ENCODE assay signal across 8 cellular contexts in genomic region chr3:20186600-20187004, GRCh38. TPM values are rescaled to one million over a fixed set of nuclear protein-coding genes. Genes with fewer than 3 reads are reported as not detected.
DNase-seq lines count a peak whose midpoint lies in the region; TF ChIP-seq lines count a peak whose summit lies in the region.

No MANE protein-coding gene starts in this region.

- H3K9ac ChIP-seq in HUES48 (ENCODE audit: low read depth, low read length), result peak overlapping the region; percentile 89

- H3K4me1 ChIP-seq in cardiac muscle cell (ENCODE audit: low read depth) (peaks cover 16% of the 10 kb centered on the region), HUES48 (ENCODE audit: control insufficient read depth, insufficient read depth, low read length) (peaks cover 13% of the 10 kb centered on the region), ectodermal cell (ENCODE audit: control insufficient read depth, insufficient read depth, low read length) (peaks cover 13% of the 10 kb centered on the region), neutrophil (ENCODE audit: control insufficient read depth in 1 of 2, insufficient read depth in 1 of 2, low read depth in 1 of 2, low read length in 1 of 2) (peaks cover 21 to 27% of the 10 kb centered on the region in 2 experiments)

- intact Hi-C loops in cardiac septum (cut with DNase I), result loop anchor here (1.0 to 2.0 kb wide), 2 partner anchors 146 to 239 kb away; partner anchors contain the start of genes KAT2B and RAB5A

- H3K27ac ChIP-seq in cardiac muscle cell, result peak overlapping the region; percentile 94
- H3K27ac ChIP-seq in HUES48 (ENCODE audit: low read depth, low read length), result peak overlapping the region; percentile 94
- peak overlapping the region; percentile 85 for H3K27ac ChIP-seq in ectodermal cell (ENCODE audit: insufficient read depth, low read depth, low read length, poor library complexity, severe bottlenecking)
- H3K27ac ChIP-seq in neutrophil, result peak overlapping the region; percentile 91

- TF ChIP-seq CTCF in cardiac muscle cell (IDR thresholded peaks at IDR 0.05; ENCODE audit: low read depth, low read length), result no peak
- TF ChIP-seq CTCF in neutrophil (IDR thresholded peaks at IDR 0.05), result no peak

- no peaks in the 10 kb centered on the region for H3K27me3 ChIP-seq in cardiac muscle cell
- H3K27me3 ChIP-seq in HUES48 (ENCODE audit: control insufficient read depth, insufficient read depth, low read length), result no peaks in the 10 kb centered on the region
- no peaks in the 10 kb centered on the region for H3K27me3 ChIP-seq in ectodermal cell (ENCODE audit: control insufficient read depth, insufficient read depth, low read length, poor library complexity, severe bottlenecking)
- H3K27me3 ChIP-seq in neutrophil, result no peaks in the 10 kb centered on the region

- H3K4me3 ChIP-seq in cardiac muscle cell (peak overlapping the region; percentile 83), HUES48 (ENCODE audit: low read depth, low read length) (peak overlapping the region; percentile 94), ectodermal cell (ENCODE audit: insufficient read depth, low read depth, low read length) (peak overlapping the region; percentile 90), neutrophil (ENCODE audit: low read depth in 1 of 2, low read length in 1 of 2) (peak overlapping the region; percentile 86 to 89)

- DNase-seq in cardiac muscle cell (ENCODE audit: low read depth in 1 of 2, low spot score in 1 of 2) (no peak), cardiac septum (ENCODE audit: low spot score) (no peak), NCI-H524 treated with DMSO at 0.1 percent for 48 hours (lab: John Stamatoyannopoulos, UW) (no peak)
- DNase-seq in activated T-cell treated with anti-CD3 and anti-CD28 coated beads, Interleukin-2, amount 50 U/mL, for 48 hours, result no peak
- no peak for DNase-seq in activated CD4-positive, CD25-positive, alpha-beta regulatory T cell (lab: John Stamatoyannopoulos, UW)

- WGBS in ectodermal cell, 2 experiments, result 5% methylated on average over 9 of the region's 9 CpGs

- H3K36me3 ChIP-seq in cardiac muscle cell (no peaks in the 10 kb centered on the region), HUES48 (ENCODE audit: control insufficient read depth, insufficient read depth, low read length) (peaks cover 21% of the 10 kb centered on the region), ectodermal cell (ENCODE audit: control insufficient read depth, insufficient read depth, low read length) (peaks cover 10% of the 10 kb centered on the region), neutrophil (no peaks in the 10 kb centered on the region)

- H3K9me3 ChIP-seq in cardiac muscle cell (ENCODE audit: low read depth) (no peaks in the 10 kb centered on the region), HUES48 (ENCODE audit: control insufficient read depth, insufficient read depth, low read length) (no peaks in the 10 kb centered on the region), ectodermal cell (ENCODE audit: control insufficient read depth, low read length) (no peaks in the 10 kb centered on the region), neutrophil (no peaks in the 10 kb centered on the region)

RNA-seq across cellular contexts. Expression of gene SGO1, which starts 0.6 kb away (rescaled TPM):
- total RNA-seq in cardiac muscle cell (2.4 and 11.4 TPM in 2 replicates), cardiac septum (0.38 TPM)
- 10.1 and 30.6 TPM in 2 replicates for polyA plus RNA-seq in cardiac muscle cell
- 36.7 TPM for polyA plus RNA-seq in ectodermal cell (2013, experiment 1 of 4)
- polyA plus RNA-seq in ectodermal cell (2013, experiment 2 of 4), result 35.5 TPM
- polyA plus RNA-seq in ectodermal cell (2013, experiment 3 of 4), result 36.6 TPM
- 35.9 TPM for polyA plus RNA-seq in ectodermal cell (2013, experiment 4 of 4)
